In the genomic region with DNA sequence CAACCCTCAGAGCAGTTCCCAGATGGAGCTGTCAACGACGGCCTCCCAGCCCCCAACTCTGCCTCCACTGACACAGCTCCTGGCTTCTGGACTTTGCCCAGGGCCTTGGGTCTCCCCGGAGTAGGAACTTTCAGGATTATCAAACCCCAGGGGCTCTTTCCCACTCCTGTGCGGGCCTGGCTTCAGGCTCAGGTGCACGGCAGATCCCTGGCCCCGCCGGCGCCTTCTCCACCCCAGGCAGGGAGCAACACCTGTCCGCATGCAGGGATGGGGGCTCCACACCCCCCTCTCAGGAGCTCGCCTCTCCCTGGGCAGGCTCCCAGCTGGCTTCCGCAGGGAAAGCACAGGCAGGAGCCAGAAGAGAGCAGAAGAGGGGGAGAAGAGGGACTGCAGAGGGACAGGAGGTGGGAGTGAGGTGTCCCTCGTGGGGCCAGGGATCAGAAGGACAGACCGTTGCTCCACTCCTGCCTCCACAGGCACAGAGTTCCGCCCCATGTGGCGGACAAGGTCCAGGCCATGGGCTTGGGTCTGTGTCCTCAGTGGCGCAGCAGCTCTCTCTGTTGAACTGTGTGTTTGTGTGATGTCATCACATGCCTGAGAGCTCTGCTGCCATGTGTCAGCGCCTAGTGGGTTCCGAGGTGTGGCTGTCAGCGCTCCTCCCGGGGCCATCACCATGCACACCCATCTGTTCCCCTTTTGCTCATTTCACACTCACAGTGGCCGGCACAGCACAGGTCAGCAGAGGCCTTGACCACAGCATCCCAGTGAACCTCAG, we compare ENCODE assay signal across 16 cellular contexts.
DNase-seq lines count a peak whose midpoint lies in the region; ATAC-seq, FAIRE-seq and TF ChIP-seq lines count a peak whose summit lies in the region.
"Had no signal": no experiment of that assay in that cellular context is flagged by ENCODE, and none has a peak within 500 bp of the region (broad histone marks: within the 10 kb centered on the region; RNA-seq: fewer than 3 reads in every experiment).

No MANE protein-coding gene starts in this region.

- ATAC-seq in HepG2, result peak; percentile 77
- ATAC-seq: activated CD8-positive, alpha-beta memory T cell treated with anti-CD3 and anti-CD28 coated beads, Interleukin-2, amount 10 ng/mL, durations not matched to agents 7 days and 5 days; SK-N-SH treated with all-trans-retinoic acid at 6 μM for 48 hours had no signal

- no peak; a peak in 1 of 4 replicates for TF ChIP-seq POLR2A in HepG2 (IDR thresholded peaks at IDR 0.05; ENCODE audit: insufficient read depth in 1 of 2, low read depth in 2 of 2, low read length in 2 of 2)
- TF ChIP-seq POLR2A in vagina (IDR thresholded peaks at IDR 0.05), result no peak

- WGBS in HepG2 (ENCODE audit: low lambda C conversion rate), result 42% methylated on average over 15 of the region's 21 CpGs

- no peaks in the 10 kb centered on the region for H3K36me3 Mint-ChIP-seq in CD14-positive monocyte
- H3K36me3 Mint-ChIP-seq: activated CD8-positive, alpha-beta memory T cell treated with anti-CD3 and anti-CD28 coated beads, Interleukin-2, amount 10 ng/mL, durations not matched to agents 7 days and 5 days had no signal

- H3K4me1 Mint-ChIP-seq in CD14-positive monocyte, result peaks cover 19% of the 10 kb centered on the region
- H3K4me1 Mint-ChIP-seq: activated CD8-positive, alpha-beta memory T cell treated with anti-CD3 and anti-CD28 coated beads, Interleukin-2, amount 10 ng/mL, durations not matched to agents 7 days and 5 days had no signal

- no peaks in the 10 kb centered on the region for H3K9me3 Mint-ChIP-seq in CD14-positive monocyte

- peak overlapping the region; percentile 22; the same call in 1 of the 2 replicates for H3K27ac ChIP-seq in VCaP
- peak overlapping the region; percentile 81 for H3K27ac ChIP-seq in HepG2 (ENCODE audit: extremely low read length, insufficient read depth, low read length)
- H3K27ac ChIP-seq in vagina, result no peak overlapping the region
- H3K27ac ChIP-seq: esophagus squamous epithelium, neutrophil had no signal

- H3K36me3 ChIP-seq in HepG2 (replicated peaks in 1 of 2; ENCODE audit: control insufficient read depth in 1 of 2, insufficient read depth in 2 of 2, low read length in 2 of 2) (peaks cover 0 to 6% of the 10 kb centered on the region in 2 experiments; a peak in 3 of 5 replicates), vagina (no peaks in the 10 kb centered on the region)
- H3K36me3 ChIP-seq: neutrophil had no signal

- no peaks in the 10 kb centered on the region for H3K27me3 ChIP-seq in HepG2 (ENCODE audit: control insufficient read depth in 1 of 2, insufficient read depth in 2 of 2, low read length in 2 of 2)
- H3K27me3 ChIP-seq in vagina, result no peaks in the 10 kb centered on the region
- H3K27me3 ChIP-seq: esophagus squamous epithelium, neutrophil had no signal

- CTCF ChIA-PET in HepG2 (lab: Yijun Ruan, JAX; ENCODE audit: low intra/inter-chr PET ratio, low total read pairs), result no interaction called here

- no peak for TF ChIP-seq RAD21 in HepG2 (CRISPR knock-in tag; IDR thresholded peaks at IDR 0.05)

- H3K9ac ChIP-seq in HepG2 (ENCODE audit: insufficient read depth, low read depth, low read length), result peak overlapping the region; percentile 64

- peaks cover 1 to 3% (median 3%) of the 10 kb centered on the region in 3 donors for H3K27me3 Mint-ChIP-seq in CD14-positive monocyte (ENCODE audit: low read depth in 3 of 3)

- TF ChIP-seq EP300 in HepG2 (IDR thresholded peaks at IDR 0.05; ENCODE audit: low read depth in 2 of 2, low read length in 2 of 2) (peak in 1 of 2 experiments; percentile 37; a peak in 1 of 4 replicates), HepG2 (CRISPR knock-in tag; IDR thresholded peaks at IDR 0.05; ENCODE audit: borderline replicate concordance) (no peak)

- no TSS peak for BruUV-seq in HepG2 (replicated peaks; lab: Mats Ljungman, UMichigan)

- H3K4me3 Mint-ChIP-seq in CD14-positive monocyte, result no peak overlapping the region
- H3K4me3 Mint-ChIP-seq: activated CD8-positive, alpha-beta memory T cell treated with anti-CD3 and anti-CD28 coated beads, Interleukin-2, amount 10 ng/mL, durations not matched to agents 7 days and 5 days had no signal

- DNase-seq in CD14-positive monocyte (ENCODE audit: low spot score) (peak; percentile 67), NCI-H1694 (lab: John Stamatoyannopoulos, UW) (peak; percentile 44), HepG2 (ENCODE audit: low spot score) (peak; percentile 66), ureter (ENCODE audit: low spot score) (no peak), pons (ENCODE audit: low spot score) (no peak), medulla oblongata (ENCODE audit: extremely low spot score) (no peak), vagina (ENCODE audit: extremely low spot score in 2 of 2) (no peak)
- DNase-seq: activated CD8-positive, alpha-beta memory T cell treated with anti-CD3 and anti-CD28 coated beads, Interleukin-2, amount 10 ng/mL, durations not matched to agents 7 days and 5 days; esophagus squamous epithelium; KBM-7; mammary epithelial cell had no signal

- peak; percentile 51 for FAIRE-seq in HepG2 (lab: Jason Lieb, UNC)
- FAIRE-seq: D721Med, H54 had no signal

- no peak overlapping the region for H2AFZ ChIP-seq in HepG2 (ENCODE audit: low read length)

- in situ Hi-C loops in HepG2 (cut with HindIII; ENCODE audit: extremely low pct_ligation_motif_present, low pct_unique_long_range_greater_than_20kb), result loop anchor here (10.0 to 25.0 kb wide), 2 partner anchors 56 to 99 kb away; partner anchors contain the start of gene PDE9A

- POLR2A ChIA-PET in HepG2 (lab: Yijun Ruan, JAX), result interaction anchor here (0.7 to 1.6 kb wide), 5 partner anchors 21 to 107 kb away, joined by 3 to 26 read pairs (median 6); no protein-coding TSS in a partner anchor

- H3K27ac Mint-ChIP-seq in CD14-positive monocyte, result peak overlapping the region in 2 of 7 donors; percentile 40 to 46
- H3K27ac Mint-ChIP-seq: activated CD8-positive, alpha-beta memory T cell treated with anti-CD3 and anti-CD28 coated beads, Interleukin-2, amount 10 ng/mL, durations not matched to agents 7 days and 5 days had no signal

- no peaks in the 10 kb centered on the region for H3K79me2 ChIP-seq in HepG2 (ENCODE audit: insufficient read depth, low read length)

- H3K4me3 ChIP-seq in HepG2 (replicated peaks in 1 of 3; ENCODE audit: insufficient read depth in 1 of 3, low read depth in 2 of 3, low read length in 3 of 3) (peak overlapping the region in 1 of 3 experiments; percentile 17; a peak in 1 of 6 replicates), vagina (no peak overlapping the region)
- H3K4me3 ChIP-seq: esophagus squamous epithelium had no signal

- no peaks in the 10 kb centered on the region for H4K20me1 ChIP-seq in HepG2 (ENCODE audit: insufficient read depth, low read length)

- peaks cover 43% of the 10 kb centered on the region for H3K4me1 ChIP-seq in HepG2 (ENCODE audit: insufficient read depth, low read length)
- no peaks in the 10 kb centered on the region for H3K4me1 ChIP-seq in vagina
- H3K4me1 ChIP-seq: esophagus squamous epithelium had no signal

- H3K4me2 ChIP-seq in HepG2 (ENCODE audit: low read depth, low read length), result peak overlapping the region; percentile 62

- intact Hi-C loops in CD14-positive monocyte (cut with micrococcal nuclease) (no loop called here), HepG2 (cut with micrococcal nuclease; ENCODE audit: unreplicated experiment) (no loop called here), vagina (cut with DNase I) (no loop called here)

- no peak for TF ChIP-seq CTCF in CD14-positive monocyte (IDR thresholded peaks at IDR 0.05)
- no peak for TF ChIP-seq CTCF in VCaP (conservative IDR thresholded peaks at IDR 0.05)
- TF ChIP-seq CTCF in HepG2 (CRISPR knock-in tag; IDR thresholded peaks at IDR 0.05), result 0 out of 2 replicates have a peak, but pooled peaks have one; percentile 16
- no peak for TF ChIP-seq CTCF in vagina (IDR thresholded peaks at IDR 0.05)

- H3K9me3 ChIP-seq in HepG2 (ENCODE audit: low read length), result no peaks in the 10 kb centered on the region
- H3K9me3 ChIP-seq in vagina, result no peaks in the 10 kb centered on the region
- H3K9me3 ChIP-seq: esophagus squamous epithelium, neutrophil had no signal

TF ChIP-seq in HepG2, 621 proteins besides CTCF, POLR2A, EP300 and RAD21 (continues in another document):
- TF ChIP-seq E2F1 (CRISPR knock-in tag; IDR thresholded peaks at IDR 0.05) (no peak), ZNF44 (CRISPR knock-in tag; IDR thresholded peaks at IDR 0.05) (no peak), ETV6 (CRISPR knock-in tag; conservative IDR thresholded peaks at IDR 0.05) (no peak), SOX13 (IDR thresholded peaks at IDR 0.05) (no peak), SOX13 (CRISPR knock-in tag; conservative IDR thresholded peaks at IDR 0.05 in 1 of 2, IDR thresholded peaks at IDR 0.05 in 1 of 2) (peak in 1 of 2 experiments; percentile 23; a peak in 1 of 4 replicates), ZBTB26 (CRISPR knock-in tag; IDR thresholded peaks at IDR 0.05; ENCODE audit: borderline replicate concordance) (no peak), SCMH1 (CRISPR knock-in tag; IDR thresholded peaks at IDR 0.05; ENCODE audit: borderline replicate concordance) (no peak), ZNF788 (CRISPR knock-in tag; IDR thresholded peaks at IDR 0.05; ENCODE audit: borderline replicate concordance) (peak; percentile 72; the same call in 1 of the 2 replicates)
- TF ChIP-seq, protein P1, sequence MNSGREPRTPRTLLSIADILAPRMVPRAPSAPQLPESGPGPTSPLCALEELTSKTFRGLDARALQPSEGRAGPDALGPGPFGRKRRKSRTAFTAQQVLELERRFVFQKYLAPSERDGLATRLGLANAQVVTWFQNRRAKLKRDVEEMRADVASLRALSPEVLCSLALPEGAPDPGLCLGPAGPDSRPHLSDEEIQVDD (CRISPR knock-in tag; IDR thresholded peaks at IDR 0.05; ENCODE audit: borderline replicate concordance), result no peak

Comparison
In these comparisons a context has a peak if more than half of its experiments do, and no peak if none do; other contexts are left out.
1. DNase-seq: peak in CD14-positive monocyte (single experiment), NCI-H1694 (single experiment) and HepG2 (single experiment); none in ureter (single experiment), pons (single experiment), medulla oblongata (single experiment) and vagina (0 of 2).